ENCODE assay signal across 8 cellular contexts in the genomic region with DNA sequence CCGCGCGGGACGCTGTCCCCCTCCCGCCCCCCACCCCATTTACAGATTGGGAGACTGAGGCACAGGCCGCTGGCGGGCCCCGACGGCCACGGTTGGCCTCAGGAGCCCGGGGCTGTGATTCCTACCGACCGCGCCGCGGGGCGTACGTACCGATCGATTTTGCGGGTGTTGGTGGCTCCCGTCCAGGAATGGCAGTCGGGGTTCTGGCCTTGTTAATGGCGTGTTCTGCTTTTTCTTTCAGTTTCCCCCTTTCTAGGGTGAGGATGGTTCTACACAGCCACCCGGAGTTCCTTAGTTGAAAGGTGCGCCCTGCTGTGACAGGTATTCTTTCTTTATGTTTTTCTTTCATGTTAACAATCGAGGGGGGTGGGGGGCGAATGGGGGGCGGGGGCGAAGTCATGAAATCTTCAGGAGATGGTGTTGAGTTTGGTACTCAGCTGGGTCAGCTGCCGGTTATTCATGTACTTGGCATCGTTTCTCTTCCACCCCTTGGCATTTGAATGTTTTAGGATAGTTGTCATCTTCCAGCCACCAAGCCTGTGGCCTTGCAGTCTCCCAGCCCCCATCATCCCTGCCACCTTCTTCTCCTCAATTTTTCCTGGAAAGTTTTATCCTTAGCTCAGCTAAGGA. TPM values are rescaled to one million over a fixed set of nuclear protein-coding genes. Genes with fewer than 3 reads are reported as not detected.
DNase-seq lines count a peak whose midpoint lies in the region; ATAC-seq, FAIRE-seq and TF ChIP-seq lines count a peak whose summit lies in the region.

No MANE protein-coding gene starts in this region.

- peak overlapping the region; percentile 95 for H3K4me3 Mint-ChIP-seq in T-helper 2 cell treated with Interferon-gamma antibody and Interleukin-4, amounts not matched to agents 5 μg/mL and 100 μg/mL, for 36 hours

- H3K36me3 Mint-ChIP-seq in T-helper 2 cell treated with Interferon-gamma antibody and Interleukin-4, amounts not matched to agents 5 μg/mL and 100 μg/mL, for 36 hours (ENCODE audit: low read depth), result peaks cover 45% of the 10 kb centered on the region

- peak overlapping the region; percentile 94 for H3K27ac Mint-ChIP-seq in T-helper 2 cell treated with Interferon-gamma antibody and Interleukin-4, amounts not matched to agents 5 μg/mL and 100 μg/mL, for 36 hours

- H3K4me3 ChIP-seq in cardiac fibroblast (replicated peaks in 1 of 2; ENCODE audit: low read depth in 2 of 2, low read length in 2 of 2) (peak overlapping the region; percentile 73 to 75), kidney epithelial cell (ENCODE audit: low read depth, low read length) (peak overlapping the region; percentile 85)

- TF ChIP-seq POLR2A in H54 (IDR thresholded peaks at IDR 0.05; ENCODE audit: low read depth, low read length), result no peak

- peaks cover 41% of the 10 kb centered on the region for H3K4me1 Mint-ChIP-seq in T-helper 2 cell treated with Interferon-gamma antibody and Interleukin-4, amounts not matched to agents 5 μg/mL and 100 μg/mL, for 36 hours (ENCODE audit: low read depth)

- no peaks in the 10 kb centered on the region for H3K27me3 ChIP-seq in kidney epithelial cell (ENCODE audit: control insufficient read depth, insufficient read depth, low read length)

- no peak for TF ChIP-seq CTCF in cardiac fibroblast (IDR thresholded peaks at IDR 0.05; ENCODE audit: low read depth, low read length)
- no peak for TF ChIP-seq CTCF in kidney epithelial cell (IDR thresholded peaks at IDR 0.05; ENCODE audit: insufficient read depth, low read length, poor library complexity, severe bottlenecking)

- no peaks in the 10 kb centered on the region for H3K36me3 ChIP-seq in kidney epithelial cell (ENCODE audit: control insufficient read depth, insufficient read depth, low read length)

- H3K9me3 Mint-ChIP-seq in T-helper 2 cell treated with Interferon-gamma antibody and Interleukin-4, amounts not matched to agents 5 μg/mL and 100 μg/mL, for 36 hours, result no peaks in the 10 kb centered on the region

- DNase-seq in Ammon's horn (ENCODE audit: low spot score) (peak; percentile 40), H54 (ENCODE audit: insufficient read length, low spot score) (peak; percentile 44), cardiac fibroblast (ENCODE audit: low read depth in 2 of 2) (peak; percentile 29 to 58), kidney epithelial cell (ENCODE audit: low read depth) (no peak), GM19240 (ENCODE audit: insufficient read length, low spot score) (no peak)
- peak; percentile 44 for DNase-seq in T-helper 2 cell treated with Interferon-gamma antibody and Interleukin-4, amounts not matched to agents 5 μg/mL and 100 μg/mL, for 36 hours (ENCODE audit: low spot score)
- DNase-seq in stimulated activated CD4-positive, alpha-beta T cell treated with anti-CD3 and anti-CD28 coated beads, Interleukin-4, amount 100 ng/mL, for 1 hour, result peak; percentile 54

- no peak for ATAC-seq in GM21786 (IDR thresholded peaks at IDR 0.05; ENCODE audit: unreplicated experiment)

- FAIRE-seq in H54 (lab: Jason Lieb, UNC), result no peak

- no peaks in the 10 kb centered on the region for H3K27me3 Mint-ChIP-seq in T-helper 2 cell treated with Interferon-gamma antibody and Interleukin-4, amounts not matched to agents 5 μg/mL and 100 μg/mL, for 36 hours (ENCODE audit: low read depth)

RNA-seq across cellular contexts. Expression of gene CYLD, which starts 0.8 kb away (rescaled TPM):
- 21.5 and 24.4 TPM in 2 replicates for total RNA-seq in kidney epithelial cell

RNA-seq across cellular contexts. Expression of gene NOD2, which starts 49.2 kb away (rescaled TPM):
- total RNA-seq in kidney epithelial cell, result 0.07 and 0.46 TPM in 2 replicates

Comparison
In these comparisons a context has a peak if more than half of its experiments do, and no peak if none do; other contexts are left out.
1. DNase-seq: peak in Ammon's horn (single experiment), H54 (single experiment), T-helper 2 cell treated with Interferon-gamma antibody and Interleukin-4, amounts not matched to agents 5 μg/mL and 100 μg/mL, for 36 hours (single experiment), cardiac fibroblast (2 of 2) and stimulated activated CD4-positive, alpha-beta T cell treated with anti-CD3 and anti-CD28 coated beads, Interleukin-4, amount 100 ng/mL, for 1 hour (single experiment); none in kidney epithelial cell (single experiment) and GM19240 (single experiment).